In genomic region chr2:57886196-57886786, GRCh38 we compare ENCODE assay signal across 1 cellular context.
TF ChIP-seq lines count a peak whose summit lies in the region.

No MANE protein-coding gene starts in this region.

TF ChIP-seq in GM23338, 12 proteins besides CTCF, POLR2A, EP300 and RAD21 (continued from another document):
- TF ChIP-seq ZNF462 (CRISPR knock-in tag; IDR thresholded peaks at IDR 0.05) (no peak), ZNF331 (CRISPR knock-in tag; IDR thresholded peaks at IDR 0.05; ENCODE audit: low read depth) (no peak)
